ENCODE assay signal across 9 cellular contexts in genomic region chr11:59668188-59668949, GRCh38. TPM values are rescaled to one million over a fixed set of nuclear protein-coding genes. Genes with fewer than 3 reads are reported as not detected.
A peak's percentile ranks its signal among the peaks of the same experiment; 100 is the strongest.
DNase-seq lines count a peak whose midpoint lies in the region; ATAC-seq and TF ChIP-seq lines count a peak whose summit lies in the region.
"Had no signal": no experiment of that assay in that cellular context is flagged by ENCODE, and none has a peak within 500 bp of the region (broad histone marks: within the 10 kb centered on the region; RNA-seq: fewer than 3 reads in every experiment).

No MANE protein-coding gene starts in this region.

- no peaks in the 10 kb centered on the region for H3K36me3 ChIP-seq in iPS-15b (ENCODE audit: control insufficient read depth, insufficient read depth, low read length)
- H3K36me3 ChIP-seq in smooth muscle cell (ENCODE audit: low read depth) = peaks cover 9% of the 10 kb centered on the region

- H3K4me2 ChIP-seq in smooth muscle cell = peak overlapping the region; percentile 83

- H3K4me1 ChIP-seq in iPS-15b (ENCODE audit: control insufficient read depth, insufficient read depth, low read length) = peaks cover 7% of the 10 kb centered on the region
- peaks cover 12% of the 10 kb centered on the region for H3K4me1 ChIP-seq in smooth muscle cell (ENCODE audit: low read depth)

- H3K4me3 ChIP-seq in astrocyte of the cerebellum (ENCODE audit: low read depth, low read length) = peak overlapping the region; percentile 92
- peak overlapping the region; percentile 77 for H3K4me3 ChIP-seq in iPS-15b (ENCODE audit: low read depth, low read length)
- peak overlapping the region; percentile 97 for H3K4me3 ChIP-seq in smooth muscle cell

- ATAC-seq in GM19328 (IDR thresholded peaks at IDR 0.05; ENCODE audit: unreplicated experiment) (peak; percentile 4), HG03521 (IDR thresholded peaks at IDR 0.05; ENCODE audit: unreplicated experiment) (peak; percentile 31)

- H2AFZ ChIP-seq in smooth muscle cell (ENCODE audit: low read depth) = peak overlapping the region; percentile 67

- H3K27me3 ChIP-seq in iPS-15b (ENCODE audit: control insufficient read depth, insufficient read depth, low read length) (no peaks in the 10 kb centered on the region), smooth muscle cell (ENCODE audit: low read depth) (no peaks in the 10 kb centered on the region)

- WGBS in smooth muscle cell (ENCODE audit: low lambda C conversion rate) = under 1% methylated on average over 24 of the region's 39 CpGs

- DNase-seq in T follicular helper cell (ENCODE audit: low read depth) (peak; percentile 47), astrocyte of the cerebellum (ENCODE audit: low read depth) (no peak), smooth muscle cell (lab: John Stamatoyannopoulos, UW; ENCODE audit: unreplicated experiment) (peak; percentile 66), NCI-H128 (lab: John Stamatoyannopoulos, UW; ENCODE audit: unreplicated experiment) (no peak)

- H3K27ac ChIP-seq in C4-2B = peak overlapping the region; percentile 80
- H3K27ac ChIP-seq in smooth muscle cell (ENCODE audit: low read depth) = peak overlapping the region; percentile 100

- in situ Hi-C loops in astrocyte of the cerebellum (cut with HindIII; ENCODE audit: low sequenced_read_pairs) = loop anchor here (5.0 kb wide), 1 partner anchor 116 kb away; no protein-coding TSS in a partner anchor

- peaks cover 50% of the 10 kb centered on the region for H3K79me2 ChIP-seq in smooth muscle cell (ENCODE audit: low read depth)

- no peaks in the 10 kb centered on the region for H3K9me3 ChIP-seq in iPS-15b (ENCODE audit: control insufficient read depth, insufficient read depth, low read length)
- no peaks in the 10 kb centered on the region for H3K9me3 ChIP-seq in smooth muscle cell (replicated peaks; ENCODE audit: low read depth)

- TF ChIP-seq CTCF in C4-2B (conservative IDR thresholded peaks at IDR 0.05) (no peak; the same call in 1 of the 2 replicates), astrocyte of the cerebellum (IDR thresholded peaks at IDR 0.05; ENCODE audit: low read depth, low read length, missing control alignments) (peak; percentile 32), smooth muscle cell (IDR thresholded peaks at IDR 0.05; ENCODE audit: borderline replicate concordance, insufficient read depth, poor library complexity, severe bottlenecking) (no peak)

- H3F3A ChIP-seq in smooth muscle cell (ENCODE audit: low read depth) = peaks cover 7% of the 10 kb centered on the region

- peak overlapping the region; percentile 76 for H3K9ac ChIP-seq in iPS-15b (ENCODE audit: low read depth, low read length)
- peak overlapping the region; percentile 95 for H3K9ac ChIP-seq in smooth muscle cell (ENCODE audit: low read depth)

- peaks cover 28% of the 10 kb centered on the region for H4K20me1 ChIP-seq in smooth muscle cell (ENCODE audit: low read depth)

RNA-seq across cellular contexts. Expression of gene PATL1, which starts 0.5 kb away (rescaled TPM):
- 18.0 and 35.2 TPM in 2 replicates for total RNA-seq in smooth muscle cell
- 16.3 and 16.5 TPM in 2 replicates for polyA plus RNA-seq in smooth muscle cell

RNA-seq across cellular contexts. Expression of gene OR10V1, which starts 45.3 kb away (rescaled TPM):
- total RNA-seq in smooth muscle cell = not detected in 2 replicates
- not detected in 2 replicates for polyA plus RNA-seq in smooth muscle cell
- total RNA-seq: dermis microvascular lymphatic vessel endothelial cell had no signal

RNA-seq across cellular contexts. Expression of gene OSBP, which starts 52.8 kb away (rescaled TPM):
- total RNA-seq in smooth muscle cell = 40.0 and 47.2 TPM in 2 replicates
- polyA plus RNA-seq in smooth muscle cell = 32.0 and 35.9 TPM in 2 replicates

Comparison
In these comparisons a context has a peak if more than half of its experiments do, and no peak if none do; other contexts are left out.
1. DNase-seq: peak in T follicular helper cell (single experiment) and smooth muscle cell (single experiment); none in astrocyte of the cerebellum (single experiment) and NCI-H128 (single experiment).
2. Peak in every context shown above with its lines, with median percentiles within 50 percentile points of each other: H3K4me3 ChIP-seq.